ENCODE assay signal across 28 cellular contexts in the genomic region with DNA sequence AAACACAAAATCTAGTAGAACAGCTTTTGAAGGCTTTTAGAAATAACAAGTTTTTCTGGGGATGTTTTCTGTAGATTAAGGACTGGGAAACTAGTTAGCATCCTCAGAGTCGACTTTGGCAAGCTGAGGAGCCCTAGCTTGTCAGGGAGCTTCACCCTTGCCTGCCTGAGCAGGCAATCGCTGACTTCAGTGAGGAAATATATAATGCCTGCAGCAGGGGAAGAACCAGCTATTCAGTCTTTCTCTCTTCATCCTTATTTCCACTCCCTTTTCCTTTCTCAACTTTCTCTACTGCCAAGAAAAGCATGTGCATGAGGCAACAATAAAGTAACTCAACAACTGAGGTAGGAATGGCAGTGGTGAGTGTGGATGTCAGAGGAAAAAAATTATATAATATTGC.
"Had no signal": no experiment of that assay in that cellular context is flagged by ENCODE, and none has a peak within 500 bp of the region (broad histone marks: within the 10 kb centered on the region; RNA-seq: fewer than 3 reads in every experiment).

No MANE protein-coding gene starts in this region.

- H3K4me3 ChIP-seq: ascending aorta, body of pancreas, cardiac muscle cell, SJCRH30 had no signal

- H3K9me3 Mint-ChIP-seq: activated naive CD4-positive, alpha-beta T cell treated with anti-CD3 and anti-CD28 coated beads, Interleukin-2, amount 50 U/mL, for 24 hours; activated naive CD8-positive, alpha-beta T cell treated with anti-CD3 and anti-CD28 coated beads, Interleukin-2, amount 50 U/mL, for 24 hours; activated T-cell treated with anti-CD3 and anti-CD28 coated beads, Interleukin-2, amount 50 U/mL, for 24 hours; activated T-helper 1 cell treated with anti-CD3 and anti-CD28 coated beads, Interleukin-12 subunit alpha, Interleukin-12 subunit beta, Interleukin-2, Interleukin-4 antibody, amounts not matched to agents 30 ng/mL and 10 ng/mL and 1 ng/mL, durations not matched to agents 14 hours and 24 hours and 36 hours had no signal

- H3K36me3 Mint-ChIP-seq: activated CD8-positive, alpha-beta memory T cell treated with anti-CD3 and anti-CD28 coated beads, Interleukin-2, amount 10 ng/mL, durations not matched to agents 7 days and 5 days; activated naive CD4-positive, alpha-beta T cell treated with anti-CD3 and anti-CD28 coated beads, Interleukin-2, amount 50 U/mL, for 24 hours had no signal

- H3K4me1 ChIP-seq: body of pancreas had no signal

- H3K27ac Mint-ChIP-seq: activated CD8-positive, alpha-beta memory T cell treated with anti-CD3 and anti-CD28 coated beads, Interleukin-2, amount 10 ng/mL, durations not matched to agents 7 days and 5 days; activated naive CD4-positive, alpha-beta T cell treated with anti-CD3 and anti-CD28 coated beads, Interleukin-2, amount 50 U/mL, for 24 hours; activated naive CD8-positive, alpha-beta T cell treated with anti-CD3 and anti-CD28 coated beads, Interleukin-2, amount 50 U/mL, for 24 hours; activated T-cell treated with anti-CD3 and anti-CD28 coated beads, Interleukin-2, amount 50 U/mL, for 24 hours; activated T-helper 1 cell treated with anti-CD3 and anti-CD28 coated beads, Interleukin-12 subunit alpha, Interleukin-12 subunit beta, Interleukin-2, Interleukin-4 antibody, amounts not matched to agents 30 ng/mL and 10 ng/mL and 1 ng/mL, durations not matched to agents 14 hours and 24 hours and 36 hours had no signal

- H3K4me3 Mint-ChIP-seq: activated CD8-positive, alpha-beta memory T cell treated with anti-CD3 and anti-CD28 coated beads, Interleukin-2, amount 10 ng/mL, durations not matched to agents 7 days and 5 days; activated naive CD4-positive, alpha-beta T cell treated with anti-CD3 and anti-CD28 coated beads, Interleukin-2, amount 50 U/mL, for 24 hours; activated naive CD8-positive, alpha-beta T cell treated with anti-CD3 and anti-CD28 coated beads, Interleukin-2, amount 50 U/mL, for 24 hours; activated T-cell treated with anti-CD3 and anti-CD28 coated beads, Interleukin-2, amount 50 U/mL, for 24 hours; activated T-helper 1 cell treated with anti-CD3 and anti-CD28 coated beads, Interleukin-12 subunit alpha, Interleukin-12 subunit beta, Interleukin-2, Interleukin-4 antibody, amounts not matched to agents 30 ng/mL and 10 ng/mL and 1 ng/mL, durations not matched to agents 14 hours and 24 hours and 36 hours had no signal

- H3K36me3 ChIP-seq: ascending aorta, cardiac muscle cell, SJCRH30 had no signal

- H3K27me3 ChIP-seq: ascending aorta, body of pancreas, cardiac muscle cell, SJCRH30 had no signal

- H3K4me1 Mint-ChIP-seq: activated CD8-positive, alpha-beta memory T cell treated with anti-CD3 and anti-CD28 coated beads, Interleukin-2, amount 10 ng/mL, durations not matched to agents 7 days and 5 days; activated naive CD4-positive, alpha-beta T cell treated with anti-CD3 and anti-CD28 coated beads, Interleukin-2, amount 50 U/mL, for 24 hours; activated naive CD8-positive, alpha-beta T cell treated with anti-CD3 and anti-CD28 coated beads, Interleukin-2, amount 50 U/mL, for 24 hours had no signal

- H3K27ac ChIP-seq: ascending aorta, body of pancreas, cardiac muscle cell, SJCRH30 had no signal

- DNase-seq: activated CD4-positive, alpha-beta T cell treated with anti-CD3 and anti-CD28 coated beads for 48 hours; activated CD4-positive, alpha-beta T cell treated with anti-CD3 and anti-CD28 coated beads, Interleukin-2, amount 50 U/mL, for 48 hours; activated CD8-positive, alpha-beta memory T cell treated with anti-CD3 and anti-CD28 coated beads, Interleukin-2, amount 10 ng/mL, durations not matched to agents 7 days and 5 days; activated effector memory CD4-positive, alpha-beta T cell treated with Interleukin-2 at 50 U/mL for 16 hours; activated naive CD4-positive, alpha-beta T cell; activated naive CD8-positive, alpha-beta T cell treated with anti-CD3 and anti-CD28 coated beads, Interleukin-2, amount 50 U/mL, for 24 hours; activated T-cell treated with anti-CD3 and anti-CD28 coated beads, Interleukin-2, amount 50 U/mL, for 24 hours; amniotic stem cell; body of pancreas; Kasumi-1; KBM-7; NCI-H1048; NCI-H146; NCI-H1930; NCI-H2171 treated with DMSO at 0.1 percent for 48 hours; NCI-H345; NCI-H510A treated with DMSO at 0.1 percent for 48 hours; NCI-H69; NK-92 treated with Interleukin-12 subunit alpha and Interleukin-12 subunit beta, amount 100 ng/mL, for 24 hours; OCI-M1; Right ventricle myocardium superior; RPMI8226; SJCRH30; SW 1271 had no signal

- H3K9me3 ChIP-seq: ascending aorta, body of pancreas, SJCRH30 had no signal
